Comparison of ENCODE assay signal across 36 cellular contexts in the genomic region with DNA sequence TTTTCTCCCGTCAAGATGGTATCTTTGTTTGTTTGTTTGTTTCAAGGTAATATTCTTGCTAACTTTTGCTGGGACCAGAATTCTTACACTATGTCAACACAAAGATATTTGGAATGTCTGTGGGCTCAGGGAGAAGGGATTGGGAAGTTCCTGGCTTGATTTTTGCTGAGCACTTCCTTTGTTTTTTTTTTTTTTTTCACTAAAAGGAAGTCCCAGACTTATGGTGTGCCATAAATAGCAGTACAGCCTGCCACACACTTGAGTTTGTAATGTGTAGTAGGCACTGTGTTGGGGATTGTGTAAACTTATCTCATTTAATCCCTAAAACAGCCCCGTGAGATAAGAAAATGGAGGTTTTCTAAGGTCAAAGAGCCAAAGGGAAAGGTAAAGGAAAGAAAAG. TPM values are rescaled to one million over a fixed set of nuclear protein-coding genes. Genes with fewer than 3 reads are reported as not detected.
DNase-seq lines count a peak whose midpoint lies in the region; ATAC-seq, FAIRE-seq and TF ChIP-seq lines count a peak whose summit lies in the region.
"Had no signal": no experiment of that assay in that cellular context is flagged by ENCODE, and none has a peak within 500 bp of the region (broad histone marks: within the 10 kb centered on the region; RNA-seq: fewer than 3 reads in every experiment).

No MANE protein-coding gene starts in this region.

- H2AFZ ChIP-seq in astrocyte (ENCODE audit: low read depth, low read length): no peak overlapping the region
- H2AFZ ChIP-seq: PC-9 had no signal

- no peaks in the 10 kb centered on the region for H3K27me3 Mint-ChIP-seq in astrocyte (ENCODE audit: low read depth, unreplicated experiment)
- H3K27me3 Mint-ChIP-seq: stimulated activated naive B cell treated with anti-CD40 and anti-IgM and Interleukin-4, amounts not matched to agents 10 μg/mL and 1 μg/mL and 100 μg/mL, for 72 hours had no signal

- no peaks in the 10 kb centered on the region for H3K36me3 Mint-ChIP-seq in astrocyte (ENCODE audit: low read depth, unreplicated experiment)
- H3K36me3 Mint-ChIP-seq: stimulated activated naive B cell treated with anti-CD40 and anti-IgM and Interleukin-4, amounts not matched to agents 10 μg/mL and 1 μg/mL and 100 μg/mL, for 72 hours had no signal

- no peak overlapping the region for H3K4me2 ChIP-seq in astrocyte (ENCODE audit: low read length)
- H3K4me2 ChIP-seq: PC-9 had no signal

- intact Hi-C loops in left ventricle myocardium superior (cut with micrococcal nuclease) (no loop called here), left colon (cut with DNase I, micrococcal nuclease) (no loop called here), tibial artery (cut with DNase I; ENCODE audit: low total_unique reads) (no loop called here)

- FAIRE-seq in astrocyte (lab: Jason Lieb, UNC): no peak
- FAIRE-seq: K562, kidney, pancreas had no signal

- no peak overlapping the region for H3K9ac ChIP-seq in astrocyte (ENCODE audit: low read length)

- no peaks in the 10 kb centered on the region for H3K79me2 ChIP-seq in astrocyte (ENCODE audit: insufficient read depth, low read length)

- H3K4me3 Mint-ChIP-seq in astrocyte (ENCODE audit: unreplicated experiment): no peak overlapping the region
- H3K4me3 Mint-ChIP-seq: activated naive CD8-positive, alpha-beta T cell; B cell; neural crest cell; stimulated activated naive B cell treated with anti-CD40 and anti-IgM and Interleukin-4, amounts not matched to agents 10 μg/mL and 1 μg/mL and 100 μg/mL, for 72 hours had no signal

- H3K4me3 ChIP-seq in right atrium auricular region: no peak overlapping the region
- no peak overlapping the region for H3K4me3 ChIP-seq in astrocyte (ENCODE audit: insufficient read depth, low read depth, low read length)
- no peak overlapping the region for H3K4me3 ChIP-seq in tibial artery
- H3K4me3 ChIP-seq: ascending aorta, K562, lung, pancreas, PC-9 had no signal

- DNase-seq in left ventricle myocardium superior (no peak), right atrium auricular region (ENCODE audit: low spot score) (no peak), astrocyte (ENCODE audit: low read depth) (peak; percentile 18), left colon (no peak), amygdala (lab: John Stamatoyannopoulos, UW) (no peak), GM19238 (ENCODE audit: insufficient read length, low spot score) (no peak), tibial artery (no peak)
- DNase-seq: 8988T; activated CD4-positive, alpha-beta T cell treated with anti-CD3 and anti-CD28 coated beads for 4 hours; activated CD8-positive, alpha-beta memory T cell treated with anti-CD3 and anti-CD28 coated beads for 24 hours; activated effector memory CD4-positive, alpha-beta T cell treated with Interleukin-2 at 50 U/mL for 16 hours; GDM1; head of caudate nucleus; kidney; NCI-H146; NCI-H2107; pancreas; PC-9; right cardiac atrium; Right ventricle myocardium superior; stimulated activated CD4-positive, alpha-beta T cell treated with anti-CD3 and anti-CD28 coated beads, Interleukin-4, amount 100 ng/mL, for 4 hours; stimulated activated naive B cell treated with anti-CD40 and anti-IgM and Interleukin-4, amounts not matched to agents 10 μg/mL and 1 μg/mL and 100 μg/mL, for 72 hours; SW 1271; T-helper 9 cell had no signal

- TF ChIP-seq CTCF in right atrium auricular region (IDR thresholded peaks at IDR 0.05) (no peak), astrocyte (IDR thresholded peaks at IDR 0.05; ENCODE audit: insufficient read depth, low read depth, low read length) (no peak), tibial artery (IDR thresholded peaks at IDR 0.05) (no peak)

- H3K27ac ChIP-seq in right atrium auricular region (no peak overlapping the region), astrocyte (ENCODE audit: low read depth, low read length) (no peak overlapping the region), tibial artery (no peak overlapping the region)
- H3K27ac ChIP-seq: ascending aorta, pancreas, PC-9, VCaP had no signal

- no peaks in the 10 kb centered on the region for H3K36me3 ChIP-seq in right atrium auricular region
- H3K36me3 ChIP-seq in astrocyte (ENCODE audit: insufficient read depth, low read length): no peaks in the 10 kb centered on the region
- no peaks in the 10 kb centered on the region for H3K36me3 ChIP-seq in tibial artery
- H3K36me3 ChIP-seq: ascending aorta, pancreas had no signal

- H3K27ac Mint-ChIP-seq in astrocyte (ENCODE audit: unreplicated experiment): peak overlapping the region; percentile 86
- H3K27ac Mint-ChIP-seq: activated naive CD8-positive, alpha-beta T cell; B cell; stimulated activated naive B cell treated with anti-CD40 and anti-IgM and Interleukin-4, amounts not matched to agents 10 μg/mL and 1 μg/mL and 100 μg/mL, for 72 hours had no signal

- peaks cover 0 to 2% of the 10 kb centered on the region in 2 donors for H3K9me3 ChIP-seq in right atrium auricular region
- no peaks in the 10 kb centered on the region for H3K9me3 ChIP-seq in astrocyte (ENCODE audit: insufficient read depth, low read depth, low read length)
- H3K9me3 ChIP-seq in tibial artery: no peaks in the 10 kb centered on the region
- H3K9me3 ChIP-seq: ascending aorta, pancreas had no signal

- H4K20me1 ChIP-seq in astrocyte (ENCODE audit: insufficient read depth, low read length): no peaks in the 10 kb centered on the region

- H3K27me3 ChIP-seq in right atrium auricular region: no peaks in the 10 kb centered on the region
- H3K27me3 ChIP-seq in astrocyte (ENCODE audit: insufficient read depth, low read length): no peaks in the 10 kb centered on the region
- no peaks in the 10 kb centered on the region for H3K27me3 ChIP-seq in tibial artery
- H3K27me3 ChIP-seq: ascending aorta, pancreas had no signal

- ATAC-seq in left ventricle myocardium superior: peak; percentile 45
- peak; percentile 82 for ATAC-seq in left colon
- ATAC-seq in HG03460 (IDR thresholded peaks at IDR 0.05; ENCODE audit: unreplicated experiment): no peak
- ATAC-seq: HCT116; K562; right cardiac atrium; stimulated activated naive B cell treated with anti-CD40 and anti-IgM and Interleukin-4, amounts not matched to agents 10 μg/mL and 1 μg/mL and 100 μg/mL, for 72 hours had no signal

- H3K4me1 Mint-ChIP-seq in astrocyte (ENCODE audit: low read depth, unreplicated experiment): peaks cover 4% of the 10 kb centered on the region
- H3K4me1 Mint-ChIP-seq: neural crest cell had no signal

- no peaks in the 10 kb centered on the region for H3K4me1 ChIP-seq in right atrium auricular region
- no peaks in the 10 kb centered on the region for H3K4me1 ChIP-seq in astrocyte (ENCODE audit: insufficient read depth, low read length)
- no peaks in the 10 kb centered on the region for H3K4me1 ChIP-seq in tibial artery
- H3K4me1 ChIP-seq: ascending aorta, pancreas had no signal

- no peaks in the 10 kb centered on the region for H3K9me3 Mint-ChIP-seq in astrocyte (ENCODE audit: unreplicated experiment)
- H3K9me3 Mint-ChIP-seq: stimulated activated naive B cell treated with anti-CD40 and anti-IgM and Interleukin-4, amounts not matched to agents 10 μg/mL and 1 μg/mL and 100 μg/mL, for 72 hours had no signal

RNA-seq across cellular contexts. Expression of gene RNU6-7, which starts 11.1 kb away (rescaled TPM):
- total RNA-seq in left ventricle myocardium superior: not detected
- not detected for total RNA-seq in right atrium auricular region
- not detected in 2 replicates for total RNA-seq in astrocyte
- total RNA-seq in left colon: not detected
- total RNA-seq: ascending aorta, B cell, HT-29, K562, kidney, lung, NCI-H460, neural crest cell, pancreas, PC-9, right cardiac atrium, Right ventricle myocardium superior, ureter had no signal

RNA-seq across cellular contexts. Expression of gene RNU6-8, which starts 12.4 kb away (rescaled TPM):
- not detected for total RNA-seq in left ventricle myocardium superior
- not detected for total RNA-seq in right atrium auricular region
- not detected in 2 replicates for total RNA-seq in astrocyte
- not detected for total RNA-seq in left colon
- total RNA-seq: ascending aorta, B cell, HT-29, K562, kidney, lung, NCI-H460, neural crest cell, pancreas, PC-9, right cardiac atrium, Right ventricle myocardium superior, ureter had no signal
